Comparison of ENCODE assay signal across 16 cellular contexts in genomic region chr20:54151511-54152226, GRCh38. TPM values are rescaled to one million over a fixed set of nuclear protein-coding genes. Genes with fewer than 3 reads are reported as not detected.
DNase-seq lines count a peak whose midpoint lies in the region; ATAC-seq and TF ChIP-seq lines count a peak whose summit lies in the region.
"Had no signal": no experiment of that assay in that cellular context is flagged by ENCODE, and none has a peak within 500 bp of the region (broad histone marks: within the 10 kb centered on the region; RNA-seq: fewer than 3 reads in every experiment).

No MANE protein-coding gene starts in this region.

- no peaks in the 10 kb centered on the region for H3K9me3 Mint-ChIP-seq in Calu3 (ENCODE audit: low read depth, unreplicated experiment)
- H3K9me3 Mint-ChIP-seq: HFFc6 had no signal

- H3K27me3 Mint-ChIP-seq in Calu3 (ENCODE audit: unreplicated experiment): no peaks in the 10 kb centered on the region

- H3K9me3 ChIP-seq in PC-9 (ENCODE audit: insufficient read depth, low read depth) (no peaks in the 10 kb centered on the region), smooth muscle cell (replicated peaks; ENCODE audit: low read depth) (no peaks in the 10 kb centered on the region)
- H3K9me3 ChIP-seq: BE2C, HAP-1 had no signal

- H3K4me1 Mint-ChIP-seq in Calu3 (ENCODE audit: low read depth, unreplicated experiment): peaks cover 59% of the 10 kb centered on the region

- 98% methylated on average over 12 of the region's 12 CpGs for WGBS in smooth muscle cell (ENCODE audit: low lambda C conversion rate)

- H3K36me3 ChIP-seq in PC-9 (ENCODE audit: low read depth): no peaks in the 10 kb centered on the region; the same call in 1 of the 2 replicates
- H3K36me3 ChIP-seq in smooth muscle cell (ENCODE audit: low read depth): no peaks in the 10 kb centered on the region
- H3K36me3 ChIP-seq: BE2C, HAP-1 had no signal

- H3K4me3 ChIP-seq in PC-9 (no peak overlapping the region), smooth muscle cell (no peak overlapping the region)
- H3K4me3 ChIP-seq: GM23248, HAP-1 had no signal

- no peak for TF ChIP-seq CTCF in Calu3 (IDR thresholded peaks at IDR 0.05; ENCODE audit: unreplicated experiment)
- no peak for TF ChIP-seq CTCF in PC-9 (conservative IDR thresholded peaks at IDR 0.05)
- no peak for TF ChIP-seq CTCF in foreskin keratinocyte (conservative IDR thresholded peaks at IDR 0.05)
- TF ChIP-seq CTCF in smooth muscle cell (IDR thresholded peaks at IDR 0.05; ENCODE audit: borderline replicate concordance, insufficient read depth, poor library complexity, severe bottlenecking): no peak

- H3K36me3 Mint-ChIP-seq in Calu3 (ENCODE audit: insufficient read depth, unreplicated experiment): peaks cover 70% of the 10 kb centered on the region
- H3K36me3 Mint-ChIP-seq: CD4-positive, alpha-beta memory T cell had no signal

- no TSS peak for BruUV-seq in Calu3 (replicated peaks; lab: Mats Ljungman, UMichigan)
- no TSS peak for BruUV-seq in PC-9 (replicated peaks; lab: Mats Ljungman, UMichigan)

- H3K4me1 ChIP-seq in PC-9 (replicated peaks; ENCODE audit: insufficient read depth) (peaks cover 66% of the 10 kb centered on the region), foreskin keratinocyte (peaks cover 11% of the 10 kb centered on the region), smooth muscle cell (ENCODE audit: low read depth) (no peaks in the 10 kb centered on the region)
- H3K4me1 ChIP-seq: BE2C, HAP-1 had no signal

- H4K20me1 ChIP-seq in PC-9 (ENCODE audit: insufficient read depth) (no peaks in the 10 kb centered on the region), smooth muscle cell (ENCODE audit: low read depth) (no peaks in the 10 kb centered on the region)

- H3F3A ChIP-seq in PC-9 (ENCODE audit: insufficient read depth, low read depth) (peaks cover 42% of the 10 kb centered on the region), smooth muscle cell (ENCODE audit: low read depth) (no peaks in the 10 kb centered on the region)

- no peak overlapping the region for H3K4me3 Mint-ChIP-seq in Calu3 (ENCODE audit: low read depth, unreplicated experiment)
- H3K4me3 Mint-ChIP-seq: CD4-positive, alpha-beta memory T cell; HFFc6 had no signal

- intact Hi-C loops in Calu3 (cut with micrococcal nuclease; ENCODE audit: unreplicated experiment) (no loop called here), PC-9 (cut with micrococcal nuclease; ENCODE audit: unreplicated experiment) (no loop called here)

- ATAC-seq in foreskin keratinocyte (no peak), GM21717 (IDR thresholded peaks at IDR 0.05; ENCODE audit: unreplicated experiment) (no peak)

- H3K27me3 ChIP-seq in PC-9 (ENCODE audit: insufficient read depth, low read depth) (no peaks in the 10 kb centered on the region), foreskin keratinocyte (no peaks in the 10 kb centered on the region), smooth muscle cell (ENCODE audit: low read depth) (no peaks in the 10 kb centered on the region)

- CTCF ChIA-PET in Calu3 (lab: Charles Lee): interaction anchor here (0.8 to 1.4 kb wide), 3 partner anchors 16 to 20 kb away, joined by 3 read pairs; no protein-coding TSS in a partner anchor
- CTCF ChIA-PET in PC-9 (lab: Charles Lee): no interaction called here

- POLR2A ChIA-PET in PC-9 (lab: Charles Lee; ENCODE audit: unreplicated experiment): no interaction called here

- H3K79me2 ChIP-seq in PC-9 (ENCODE audit: low read depth) (no peaks in the 10 kb centered on the region), smooth muscle cell (ENCODE audit: low read depth) (no peaks in the 10 kb centered on the region)

- DNase-seq in Calu3: no peak
- DNase-seq in PC-9: peak in 1 of 2 experiments; percentile 17
- no peak for DNase-seq in foreskin keratinocyte
- no peak for DNase-seq in smooth muscle cell (lab: John Stamatoyannopoulos, UW; ENCODE audit: unreplicated experiment)
- DNase-seq in NCI-H187 (lab: John Stamatoyannopoulos, UW): no peak
- DNase-seq in NCI-H526 (lab: John Stamatoyannopoulos, UW): no peak
- DNase-seq: BE2C; CD4-positive, alpha-beta memory T cell; DMS153; DMS79 treated with DMSO at 0.1 percent for 48 hours; EL; GM23248; HFFc6 had no signal

- peak overlapping the region; percentile 58 for H3K4me2 ChIP-seq in PC-9
- no peak overlapping the region for H3K4me2 ChIP-seq in smooth muscle cell

- peak overlapping the region; percentile 52 for H3K27ac Mint-ChIP-seq in Calu3 (ENCODE audit: unreplicated experiment)
- H3K27ac Mint-ChIP-seq: CD4-positive, alpha-beta memory T cell; HFFc6 had no signal

- H3K9ac ChIP-seq in smooth muscle cell (ENCODE audit: low read depth): no peak overlapping the region
- H3K9ac ChIP-seq: GM23248 had no signal

- H3K27ac ChIP-seq in PC-9: peak overlapping the region; percentile 87
- peak overlapping the region; percentile 53 for H3K27ac ChIP-seq in foreskin keratinocyte
- no peak overlapping the region for H3K27ac ChIP-seq in smooth muscle cell (ENCODE audit: low read depth)
- H3K27ac ChIP-seq: C4-2B, GM23248 had no signal

- no peaks in the 10 kb centered on the region for H3K9me2 ChIP-seq in PC-9 (ENCODE audit: insufficient read depth)

- H2AFZ ChIP-seq in PC-9 (no peak overlapping the region), smooth muscle cell (ENCODE audit: low read depth) (peak overlapping the region; percentile 95)
- H2AFZ ChIP-seq: GM23248 had no signal

RNA-seq across cellular contexts. Expression of gene CYP24A1, which starts 22.1 kb away (rescaled TPM):
- 393 and 665 TPM in 2 replicates for total RNA-seq in Calu3 (2022)
- 2.7 and 4.9 TPM in 2 replicates for total RNA-seq in PC-9 (2021)
- 1.4 and 2.3 TPM in 2 replicates for total RNA-seq in foreskin keratinocyte
- 0.58 and 0.63 TPM in 2 replicates for polyA plus RNA-seq in foreskin keratinocyte
- 18.0 and 23.6 TPM in 2 replicates for total RNA-seq in smooth muscle cell
- 0.70 and 2.9 TPM in 2 replicates for polyA plus RNA-seq in smooth muscle cell

RNA-seq across cellular contexts. Expression of gene PFDN4, which starts 56.2 kb away (rescaled TPM):
- 61.8 TPM in 2 replicates for total RNA-seq in Calu3 (2022)
- total RNA-seq in PC-9 (2021): 44.1 and 49.5 TPM in 2 replicates
- 49.4 and 53.2 TPM in 2 replicates for total RNA-seq in foreskin keratinocyte
- polyA plus RNA-seq in foreskin keratinocyte: 61.8 and 69.1 TPM in 2 replicates
- 198 and 240 TPM in 2 replicates for total RNA-seq in smooth muscle cell
- polyA plus RNA-seq in smooth muscle cell: 47.6 and 60.3 TPM in 2 replicates

Comparison
In these comparisons a context has a peak if more than half of its experiments do, and no peak if none do; other contexts are left out.
1. RNA of gene CYP24A1, which starts 22.1 kb away (total RNA-seq): 393 to 665 TPM in Calu3; 18.0 to 23.6 TPM in smooth muscle cell, 2.7 to 4.9 TPM in PC-9 and 1.4 to 2.3 TPM in foreskin keratinocyte; every median in the first group is over 10 times any median in the second.